9 cellular contexts compared by ENCODE assay signal in genomic region chr20:8132632-8133587, GRCh38. TPM values are rescaled to one million over a fixed set of nuclear protein-coding genes. Genes with fewer than 3 reads are reported as not detected.
DNase-seq lines count a peak whose midpoint lies in the region; ATAC-seq and TF ChIP-seq lines count a peak whose summit lies in the region.
"Had no signal": no experiment of that assay in that cellular context is flagged by ENCODE, and none has a peak within 500 bp of the region (broad histone marks: within the 10 kb centered on the region; RNA-seq: fewer than 3 reads in every experiment).

No MANE protein-coding gene starts in this region.

- ATAC-seq in HCT116 (no peak), Right ventricle myocardium superior (ENCODE audit: poor library complexity) (peak; percentile 8), HG02973 (IDR thresholded peaks at IDR 0.05; ENCODE audit: unreplicated experiment) (no peak)

- no peak overlapping the region for H2AFZ ChIP-seq in HCT116 (ENCODE audit: low read depth, low read length, poor library complexity, severe bottlenecking)

- no peaks in the 10 kb centered on the region for H3K36me3 Mint-ChIP-seq in activated T-helper 2 cell treated with anti-CD3 and anti-CD28 coated beads, Interferon-gamma antibody, Interleukin-2, Interleukin-4, amounts not matched to agents 10 μg/mL and 5 μg/mL and 100 μg/mL, durations not matched to agents 14 hours and 24 hours and 36 hours (ENCODE audit: low read depth)
- H3K36me3 Mint-ChIP-seq in osteocyte (ENCODE audit: unreplicated experiment), result peaks cover 1% of the 10 kb centered on the region

- intact Hi-C loops in HCT116 (cut with micrococcal nuclease) (loop anchor here (1.0 to 10.0 kb wide), 2 partner anchors 402 to 589 kb away; no protein-coding TSS in a partner anchor), Right ventricle myocardium superior (cut with DNase I) (loop anchor here (2.0 kb wide), 2 partner anchors 254 to 586 kb away; no protein-coding TSS in a partner anchor)
- intact Hi-C loops in activated T-helper 2 cell treated with anti-CD3 and anti-CD28 coated beads, Interferon-gamma antibody, Interleukin-2, Interleukin-4, amounts not matched to agents 10 μg/mL and 5 μg/mL and 100 μg/mL, durations not matched to agents 14 hours and 24 hours and 36 hours (cut with micrococcal nuclease), result loop anchor here (1.0 to 10.0 kb wide), 6 partner anchors 54 to 589 kb away; no protein-coding TSS in a partner anchor

- no peaks in the 10 kb centered on the region for H3K79me2 ChIP-seq in HCT116 (ENCODE audit: insufficient read depth, low read length)

- peak overlapping the region; percentile 64 for H3K4me3 Mint-ChIP-seq in activated T-helper 2 cell treated with anti-CD3 and anti-CD28 coated beads, Interferon-gamma antibody, Interleukin-2, Interleukin-4, amounts not matched to agents 10 μg/mL and 5 μg/mL and 100 μg/mL, durations not matched to agents 14 hours and 24 hours and 36 hours (ENCODE audit: low read depth)
- H3K4me3 Mint-ChIP-seq in osteocyte (ENCODE audit: unreplicated experiment), result peak overlapping the region; percentile 84

- H3K27ac Mint-ChIP-seq in activated T-helper 2 cell treated with anti-CD3 and anti-CD28 coated beads, Interferon-gamma antibody, Interleukin-2, Interleukin-4, amounts not matched to agents 10 μg/mL and 5 μg/mL and 100 μg/mL, durations not matched to agents 14 hours and 24 hours and 36 hours, result no peak overlapping the region
- H3K27ac Mint-ChIP-seq in osteocyte (ENCODE audit: unreplicated experiment), result peak overlapping the region; percentile 47

- no peaks in the 10 kb centered on the region for H3K36me3 ChIP-seq in HCT116 (ENCODE audit: control insufficient read depth in 1 of 2, insufficient read depth in 2 of 2, low read length in 2 of 2)

- peak; percentile 41 for DNase-seq in AG10803 (ENCODE audit: low read depth)
- DNase-seq in HCT116 (ENCODE audit: low read depth, low spot score), result no peak
- no peak for DNase-seq in activated T-helper 2 cell treated with anti-CD3 and anti-CD28 coated beads, Interferon-gamma antibody, Interleukin-2, Interleukin-4, amounts not matched to agents 10 μg/mL and 5 μg/mL and 100 μg/mL, durations not matched to agents 14 hours and 24 hours and 36 hours (ENCODE audit: low spot score)
- peak; percentile 60 for DNase-seq in Right ventricle myocardium superior
- DNase-seq in osteocyte (ENCODE audit: extremely low spot score, unreplicated experiment), result peak; percentile 84
- DNase-seq in kidney glomerular epithelial cell (lab: John Stamatoyannopoulos, UW), result no peak
- no peak for DNase-seq in activated CD4-positive, CD25-positive, alpha-beta regulatory T cell (lab: John Stamatoyannopoulos, UW)

- H3K27me3 Mint-ChIP-seq in activated T-helper 2 cell treated with anti-CD3 and anti-CD28 coated beads, Interferon-gamma antibody, Interleukin-2, Interleukin-4, amounts not matched to agents 10 μg/mL and 5 μg/mL and 100 μg/mL, durations not matched to agents 14 hours and 24 hours and 36 hours (ENCODE audit: low read depth), result peaks cover 53% of the 10 kb centered on the region
- H3K27me3 Mint-ChIP-seq in osteocyte (ENCODE audit: unreplicated experiment), result peaks cover 4% of the 10 kb centered on the region

- 0 out of 2 replicates have a peak overlapping the region, but pooled peaks have one; percentile 81 for H3K4me2 ChIP-seq in HCT116 (ENCODE audit: low read length)

- no peak overlapping the region for H3K9ac ChIP-seq in HCT116 (ENCODE audit: low read length)

- TF ChIP-seq POLR2A in HCT116 (IDR thresholded peaks at IDR 0.05; ENCODE audit: borderline replicate concordance, extremely low read depth, insufficient read depth, insufficient read length), result no peak

- POLR2A ChIA-PET in HCT116 (lab: Charles Lee), result no interaction called here

- CTCF ChIA-PET in HCT116 (lab: Charles Lee), result interaction anchor here (1.1 kb wide), 1 partner anchor 589 kb away, joined by 3 read pairs; no protein-coding TSS in a partner anchor

- TF ChIP-seq CTCF in AG10803 (conservative IDR thresholded peaks at IDR 0.05; ENCODE audit: low read length) (no peak), HCT116 (IDR thresholded peaks at IDR 0.05 in 2 of 3, conservative IDR thresholded peaks at IDR 0.05 in 1 of 3; ENCODE audit: borderline replicate concordance in 1 of 3, insufficient read depth in 1 of 3, low read depth in 2 of 3, low read length in 2 of 3) (no peak), osteocyte (IDR thresholded peaks at IDR 0.05) (no peak)

- TF ChIP-seq RAD21 in HCT116 (IDR thresholded peaks at IDR 0.05; ENCODE audit: low read depth), result no peak

- peaks cover 0 to 5% of the 10 kb centered on the region in 2 experiments; a peak in 2 of 4 replicates for H3K4me1 ChIP-seq in HCT116 (ENCODE audit: control insufficient read depth in 1 of 2, insufficient read depth in 2 of 2, low read length in 2 of 2)

- H3K27ac ChIP-seq in HCT116 (ENCODE audit: low read depth, low read length), result no peak overlapping the region
- H3K27ac ChIP-seq: epithelial cell of prostate had no signal

- no TSS peak for BruUV-seq in HCT116 (replicated peaks; lab: Mats Ljungman, UMichigan)

- H3K9me3 Mint-ChIP-seq in activated T-helper 2 cell treated with anti-CD3 and anti-CD28 coated beads, Interferon-gamma antibody, Interleukin-2, Interleukin-4, amounts not matched to agents 10 μg/mL and 5 μg/mL and 100 μg/mL, durations not matched to agents 14 hours and 24 hours and 36 hours, result no peaks in the 10 kb centered on the region
- H3K9me3 Mint-ChIP-seq in osteocyte (ENCODE audit: unreplicated experiment), result no peaks in the 10 kb centered on the region

- no peaks in the 10 kb centered on the region for H3K27me3 ChIP-seq in HCT116 (ENCODE audit: insufficient read depth, low read length)

- H3K4me3 ChIP-seq in AG10803 (ENCODE audit: low read length), result peak overlapping the region; percentile 66
- no peak overlapping the region for H3K4me3 ChIP-seq in HCT116 (replicated peaks in 1 of 2; ENCODE audit: low read depth in 1 of 2, low read length in 2 of 2)

- no peaks in the 10 kb centered on the region for H3K9me3 ChIP-seq in HCT116 (ENCODE audit: control insufficient read depth in 1 of 2, insufficient read depth in 1 of 2, low read depth in 1 of 2, low read length in 2 of 2)

- H3K9me2 ChIP-seq in HCT116 (ENCODE audit: insufficient read depth), result no peaks in the 10 kb centered on the region

- H4K20me1 ChIP-seq in HCT116 (ENCODE audit: insufficient read depth), result no peaks in the 10 kb centered on the region

- H3K4me1 Mint-ChIP-seq in activated T-helper 2 cell treated with anti-CD3 and anti-CD28 coated beads, Interferon-gamma antibody, Interleukin-2, Interleukin-4, amounts not matched to agents 10 μg/mL and 5 μg/mL and 100 μg/mL, durations not matched to agents 14 hours and 24 hours and 36 hours (ENCODE audit: low read depth), result peaks cover 8% of the 10 kb centered on the region
- H3K4me1 Mint-ChIP-seq in osteocyte (ENCODE audit: unreplicated experiment), result peaks cover 32% of the 10 kb centered on the region

- RAD21 ChIA-PET in HCT116 (lab: Charles Lee; ENCODE audit: low non-redundant PET in 1 of 2, low total read pairs in 2 of 2, uncharacterized antibody in 2 of 2, unreplicated experiment in 2 of 2), result no interaction called here

TF ChIP-seq in HCT116, 20 proteins besides CTCF, POLR2A, EP300 and RAD21 (continues in another document):
- no peak for TF ChIP-seq CEBPB (IDR thresholded peaks at IDR 0.05; ENCODE audit: low read depth)
- TF ChIP-seq EZH2phosphoT487 (IDR thresholded peaks at IDR 0.05; ENCODE audit: borderline replicate concordance), result no peak
- no peak for TF ChIP-seq SRF (IDR thresholded peaks at IDR 0.05; ENCODE audit: low read depth)
- no peak for TF ChIP-seq POLR2AphosphoS5 (IDR thresholded peaks at IDR 0.05; ENCODE audit: low read depth, low read length)
- TF ChIP-seq SP1 (IDR thresholded peaks at IDR 0.05; ENCODE audit: low read depth), result no peak
- TF ChIP-seq TCF7L2 (IDR thresholded peaks at IDR 0.05; ENCODE audit: borderline replicate concordance, extremely low read depth, insufficient read depth, insufficient read length), result no peak
- TF ChIP-seq ZFX (IDR thresholded peaks at IDR 0.05), result no peak
- no peak for TF ChIP-seq MAX (IDR thresholded peaks at IDR 0.05)
- no peak for TF ChIP-seq REST (IDR thresholded peaks at IDR 0.05; ENCODE audit: low read depth)
- TF ChIP-seq SIN3A (IDR thresholded peaks at IDR 0.05; ENCODE audit: low read depth), result no peak
- no peak for TF ChIP-seq YY1 (IDR thresholded peaks at IDR 0.05; ENCODE audit: extremely low read depth, insufficient replicate concordance, low read depth, low read length)
- TF ChIP-seq EGR1 (IDR thresholded peaks at IDR 0.05; ENCODE audit: low read depth), result no peak

RNA-seq across cellular contexts. Expression of gene PLCB1, which starts 0.8 kb away (rescaled TPM):
- total RNA-seq in HCT116 (2021; ENCODE audit: unreplicated experiment) (15.8 TPM), Right ventricle myocardium superior (6.3 TPM), osteocyte (32.1 and 33.3 TPM in 2 replicates)
- polyA plus RNA-seq in HCT116 (2012), result 3.5 and 4.3 TPM in 2 replicates
- 2.6 TPM in 2 replicates for total RNA-seq in activated T-helper 2 cell treated with anti-CD3 and anti-CD28 coated beads, Interferon-gamma antibody, Interleukin-2, Interleukin-4, amounts not matched to agents 10 μg/mL and 5 μg/mL and 100 μg/mL, durations not matched to agents 14 hours and 24 hours and 36 hours

Comparison
In these comparisons a context has a peak if more than half of its experiments do, and no peak if none do; other contexts are left out.
1. DNase-seq: peak in AG10803 (single experiment), Right ventricle myocardium superior (single experiment) and osteocyte (single experiment); none in HCT116 (single experiment), activated T-helper 2 cell treated with anti-CD3 and anti-CD28 coated beads, Interferon-gamma antibody, Interleukin-2, Interleukin-4, amounts not matched to agents 10 μg/mL and 5 μg/mL and 100 μg/mL, durations not matched to agents 14 hours and 24 hours and 36 hours (single experiment), kidney glomerular epithelial cell (single experiment) and activated CD4-positive, CD25-positive, alpha-beta regulatory T cell (0 of 4).